8 cellular contexts compared by ENCODE assay signal in genomic region chr5:168291961-168292782, GRCh38. TPM values are rescaled to one million over a fixed set of nuclear protein-coding genes. Genes with fewer than 3 reads are reported as not detected.
DNase-seq lines count a peak whose midpoint lies in the region; ATAC-seq and TF ChIP-seq lines count a peak whose summit lies in the region.

No MANE protein-coding gene starts in this region.

- POLR2A ChIA-PET in activated CD8-positive, alpha-beta T cell treated with anti-CD3 and anti-CD28 coated beads for 36 hours (lab: Charles Lee), result no interaction called here

- H3K27ac Mint-ChIP-seq in activated naive CD4-positive, alpha-beta T cell treated with anti-CD3 and anti-CD28 coated beads, Interleukin-2, amount 50 U/mL, for 72 hours, result no peak overlapping the region
- H3K27ac Mint-ChIP-seq in activated CD8-positive, alpha-beta T cell treated with anti-CD3 and anti-CD28 coated beads for 36 hours, result no peak overlapping the region

- peak; percentile 30 to 46 for ATAC-seq in activated naive CD4-positive, alpha-beta T cell treated with anti-CD3 and anti-CD28 coated beads, Interleukin-2, amount 50 U/mL, for 72 hours
- peak; percentile 34 for ATAC-seq in HG03135 (IDR thresholded peaks at IDR 0.05; ENCODE audit: unreplicated experiment)
- no peak for ATAC-seq in activated CD8-positive, alpha-beta T cell treated with anti-CD3 and anti-CD28 coated beads for 36 hours

- no peaks in the 10 kb centered on the region for H3K9me3 Mint-ChIP-seq in activated naive CD4-positive, alpha-beta T cell treated with anti-CD3 and anti-CD28 coated beads, Interleukin-2, amount 50 U/mL, for 72 hours
- no peaks in the 10 kb centered on the region for H3K9me3 Mint-ChIP-seq in activated CD8-positive, alpha-beta T cell treated with anti-CD3 and anti-CD28 coated beads for 36 hours

- no peak overlapping the region for H3K27ac ChIP-seq in testis

- no peaks in the 10 kb centered on the region for H3K36me3 ChIP-seq in testis (ENCODE audit: low read depth, missing control alignments)

- WGBS in testis, 2 donors, result 3 to 20% methylated on average over 6 to 47 of the region's 65 CpGs

- H3K4me1 Mint-ChIP-seq in activated CD8-positive, alpha-beta T cell treated with anti-CD3 and anti-CD28 coated beads for 36 hours (ENCODE audit: low read depth), result peaks cover 5% of the 10 kb centered on the region

- H3K4me3 ChIP-seq in iPS-11a (ENCODE audit: low read depth, low read length) (peak overlapping the region; percentile 61), testis (peak overlapping the region; percentile 44 to 57)

- H3K4me1 ChIP-seq in testis, result no peaks in the 10 kb centered on the region

- intact Hi-C loops in activated CD8-positive, alpha-beta T cell treated with anti-CD3 and anti-CD28 coated beads for 36 hours (cut with micrococcal nuclease), result no loop called here
- intact Hi-C loops in testis (cut with DNase I; ENCODE audit: low total_unique reads), result no loop called here

- peak overlapping the region; percentile 21 for H3K4me3 Mint-ChIP-seq in activated CD8-positive, alpha-beta T cell treated with anti-CD3 and anti-CD28 coated beads for 36 hours

- no peak for TF ChIP-seq CTCF in activated CD8-positive, alpha-beta T cell treated with anti-CD3 and anti-CD28 coated beads for 36 hours (IDR thresholded peaks at IDR 0.05)
- TF ChIP-seq CTCF in testis (IDR thresholded peaks at IDR 0.05), result no peak

- no peaks in the 10 kb centered on the region for H3K27me3 ChIP-seq in testis

- no peaks in the 10 kb centered on the region for H3K9me3 ChIP-seq in testis

- no peak for DNase-seq in activated naive CD4-positive, alpha-beta T cell treated with anti-CD3 and anti-CD28 coated beads, Interleukin-2, amount 50 U/mL, for 72 hours (ENCODE audit: low spot score in 2 of 2)
- no peak for DNase-seq in activated naive CD4-positive, alpha-beta T cell (lab: John Stamatoyannopoulos, UW)
- no peak for DNase-seq in activated CD8-positive, alpha-beta T cell treated with anti-CD3 and anti-CD28 coated beads for 36 hours
- DNase-seq in testis (peak; percentile 25), epidermal melanocyte (ENCODE audit: insufficient read length, low spot score) (no peak), NCI-H2196 (lab: John Stamatoyannopoulos, UW; ENCODE audit: unreplicated experiment) (no peak)

- no peak for TF ChIP-seq POLR2A in testis (IDR thresholded peaks at IDR 0.05)

- CTCF ChIA-PET in activated CD8-positive, alpha-beta T cell treated with anti-CD3 and anti-CD28 coated beads for 36 hours (lab: Charles Lee), result no interaction called here

- H3K27me3 Mint-ChIP-seq in activated CD8-positive, alpha-beta T cell treated with anti-CD3 and anti-CD28 coated beads for 36 hours, result peaks cover 40% of the 10 kb centered on the region

- H3K36me3 Mint-ChIP-seq in activated naive CD4-positive, alpha-beta T cell treated with anti-CD3 and anti-CD28 coated beads, Interleukin-2, amount 50 U/mL, for 72 hours, result no peaks in the 10 kb centered on the region
- H3K36me3 Mint-ChIP-seq in activated CD8-positive, alpha-beta T cell treated with anti-CD3 and anti-CD28 coated beads for 36 hours (ENCODE audit: low read depth), result no peaks in the 10 kb centered on the region

RNA-seq across cellular contexts. Expression of gene WWC1, which starts 0.7 kb away (rescaled TPM):
- 1 to 10 TPM; 1.9 to 6.1 TPM for total RNA-seq in activated naive CD4-positive, alpha-beta T cell treated with anti-CD3 and anti-CD28 coated beads, Interleukin-2, amount 50 U/mL, for 72 hours
- total RNA-seq in activated CD8-positive, alpha-beta T cell treated with anti-CD3 and anti-CD28 coated beads for 36 hours, result under 1 TPM; 0.45 to 0.47 TPM
- total RNA-seq in testis, result 1 to 10 TPM; 3.7 to 5.6 TPM
- 6.0 TPM for polyA plus RNA-seq in testis (ENCODE audit: insufficient read depth, low read depth, low replicate concordance)
